Comparison of ENCODE assay signal across 17 cellular contexts in genomic region chr9:32161720-32162119, GRCh38.
DNase-seq lines count a peak whose midpoint lies in the region; ATAC-seq, FAIRE-seq and TF ChIP-seq lines count a peak whose summit lies in the region.
"Had no signal": no experiment of that assay in that cellular context is flagged by ENCODE, and none has a peak within 500 bp of the region (broad histone marks: within the 10 kb centered on the region; RNA-seq: fewer than 3 reads in every experiment).

No MANE protein-coding gene starts in this region.

- WGBS in suprapubic skin, result 52% methylated on average over 2 of the region's 2 CpGs

- no peak overlapping the region for H3K27ac ChIP-seq in CD8-positive, alpha-beta memory T cell (ENCODE audit: low read depth, low read length)
- H3K27ac ChIP-seq in suprapubic skin, result no peak overlapping the region
- H3K27ac ChIP-seq: tibial artery had no signal

- H3K9me3 Mint-ChIP-seq in CD8-positive, alpha-beta memory T cell, result no peaks in the 10 kb centered on the region
- H3K9me3 Mint-ChIP-seq: dendritic cell treated with granulocyte-macrophage colony-stimulating factor and Interleukin-4, amounts not matched to agents 40 ng/mL and 50 ng/mL, for 4 days had no signal

- H3K27ac Mint-ChIP-seq in CD8-positive, alpha-beta memory T cell, result no peak overlapping the region
- H3K27ac Mint-ChIP-seq: dendritic cell treated with granulocyte-macrophage colony-stimulating factor and Interleukin-4, amounts not matched to agents 40 ng/mL and 50 ng/mL, for 4 days had no signal

- H3K36me3 Mint-ChIP-seq in CD8-positive, alpha-beta memory T cell, result no peaks in the 10 kb centered on the region

- TF ChIP-seq CTCF in suprapubic skin (IDR thresholded peaks at IDR 0.05), result no peak

- CTCF ChIA-PET in CD8-positive, alpha-beta memory T cell (lab: Charles Lee), result no interaction called here

- no peaks in the 10 kb centered on the region for H3K4me1 Mint-ChIP-seq in CD8-positive, alpha-beta memory T cell

- no peaks in the 10 kb centered on the region for H3K27me3 ChIP-seq in CD8-positive, alpha-beta memory T cell (ENCODE audit: insufficient read depth, low read length, poor library complexity, severe bottlenecking)
- no peaks in the 10 kb centered on the region for H3K27me3 ChIP-seq in suprapubic skin
- H3K27me3 ChIP-seq: tibial artery had no signal

- H3K4me1 ChIP-seq in CD8-positive, alpha-beta memory T cell (ENCODE audit: insufficient read depth, low read length), result no peaks in the 10 kb centered on the region
- no peaks in the 10 kb centered on the region for H3K4me1 ChIP-seq in suprapubic skin
- H3K4me1 ChIP-seq: tibial artery had no signal

- TF ChIP-seq EP300 in suprapubic skin (IDR thresholded peaks at IDR 0.05), result no peak

- H3K4me3 ChIP-seq in CD8-positive, alpha-beta memory T cell (ENCODE audit: low read length), result no peak overlapping the region
- H3K4me3 ChIP-seq in suprapubic skin, result no peak overlapping the region
- H3K4me3 ChIP-seq: tibial artery had no signal

- peak; percentile 50 for FAIRE-seq in GM12891 (lab: Jason Lieb, UNC)

- no peaks in the 10 kb centered on the region for H3K9me3 ChIP-seq in CD8-positive, alpha-beta memory T cell (ENCODE audit: low read length)
- H3K9me3 ChIP-seq in suprapubic skin, result no peaks in the 10 kb centered on the region
- H3K9me3 ChIP-seq: tibial artery had no signal

- no peak overlapping the region for H3K4me3 Mint-ChIP-seq in CD8-positive, alpha-beta memory T cell
- H3K4me3 Mint-ChIP-seq: dendritic cell treated with granulocyte-macrophage colony-stimulating factor and Interleukin-4, amounts not matched to agents 40 ng/mL and 50 ng/mL, for 4 days had no signal

- peaks cover 0 to 1% of the 10 kb centered on the region in 2 donors for H3K27me3 Mint-ChIP-seq in CD8-positive, alpha-beta memory T cell
- H3K27me3 Mint-ChIP-seq: dendritic cell treated with granulocyte-macrophage colony-stimulating factor and Interleukin-4, amounts not matched to agents 40 ng/mL and 50 ng/mL, for 4 days had no signal

- ATAC-seq in GM19372 (IDR thresholded peaks at IDR 0.05; ENCODE audit: low read depth, unreplicated experiment), result peak; percentile 76
- peak; percentile 76 for ATAC-seq in HG02678 (IDR thresholded peaks at IDR 0.05; ENCODE audit: unreplicated experiment)
- peak; percentile 93 for ATAC-seq in HG03442 (IDR thresholded peaks at IDR 0.05; ENCODE audit: unreplicated experiment)
- ATAC-seq: Right ventricle myocardium inferior had no signal

- no peaks in the 10 kb centered on the region for H3K36me3 ChIP-seq in CD8-positive, alpha-beta memory T cell (ENCODE audit: insufficient read depth, low read length)
- no peaks in the 10 kb centered on the region for H3K36me3 ChIP-seq in suprapubic skin
- H3K36me3 ChIP-seq: tibial artery had no signal

- peak; percentile 2 for DNase-seq in GM12891 (ENCODE audit: insufficient read length, low spot score)
- DNase-seq in CD8-positive, alpha-beta memory T cell, result no peak
- DNase-seq in suprapubic skin (ENCODE audit: low spot score in 2 of 2), result no peak
- no peak for DNase-seq in erythroblast (lab: John Stamatoyannopoulos, UW)
- no peak for DNase-seq in dedifferentiated amniotic fluid mesenchymal stem cell (ENCODE audit: extremely low spot score)
- DNase-seq: activated CD8-positive, alpha-beta memory T cell treated with anti-CD3 and anti-CD28 coated beads for 24 hours; DMS53; foreskin fibroblast; islet precursor cell; NCI-H1092 treated with DMSO at 0.1 percent for 48 hours; NCI-H526 treated with DMSO at 0.1 percent for 48 hours; tibial artery had no signal

- POLR2A ChIA-PET in CD8-positive, alpha-beta memory T cell (lab: Charles Lee), result no interaction called here

- TF ChIP-seq POLR2A in GM12891 (IDR thresholded peaks at IDR 0.05; ENCODE audit: low read depth, low read length), result no peak
- TF ChIP-seq POLR2A in suprapubic skin (IDR thresholded peaks at IDR 0.05), result no peak
- TF ChIP-seq POLR2A in erythroblast (IDR thresholded peaks at IDR 0.05; ENCODE audit: low read length), result no peak

TF ChIP-seq in GM12891, 5 proteins besides CTCF, POLR2A, EP300 and RAD21:
- TF ChIP-seq PAX5 (IDR thresholded peaks at IDR 0.05; ENCODE audit: insufficient read depth, low read length, severe bottlenecking) (no peak), SPI1 (IDR thresholded peaks at IDR 0.05; ENCODE audit: low read depth, low read length) (no peak), POLR2AphosphoS5 (IDR thresholded peaks at IDR 0.05; ENCODE audit: low read depth, low read length) (no peak), POU2F2 (IDR thresholded peaks at IDR 0.05; ENCODE audit: low read depth, low read length) (no peak), TAF1 (IDR thresholded peaks at IDR 0.05; ENCODE audit: low read depth, low read length) (no peak)
TF ChIP-seq in GM12891: peak in this region for 0.
